In genomic region chr10:70166394-70166793, GRCh38 we compare ENCODE assay signal across 13 cellular contexts.
"Had no signal": no experiment of that assay in that cellular context is flagged by ENCODE, and none has a peak within 500 bp of the region (broad histone marks: within the 10 kb centered on the region; RNA-seq: fewer than 3 reads in every experiment).

No MANE protein-coding gene starts in this region.

- DNase-seq: activated CD4-positive, CD25-positive, alpha-beta regulatory T cell treated with anti-CD3 and anti-CD28 coated beads, Interleukin-2, amount 50 U/mL, for 72 hours; esophagus squamous epithelium; foreskin fibroblast; left colon; naive B cell; right cardiac atrium; substantia nigra; upper lobe of left lung had no signal

- ATAC-seq: left colon, right cardiac atrium had no signal

- H3K27me3 ChIP-seq: cardiac muscle cell, esophagus squamous epithelium, neutrophil, upper lobe of left lung had no signal

- H3K4me3 ChIP-seq: cardiac muscle cell, esophagus squamous epithelium, lung, smooth muscle cell, upper lobe of left lung had no signal

- H3K27me3 Mint-ChIP-seq: naive B cell had no signal

- H3K27ac Mint-ChIP-seq: T-helper 2 cell treated with Interferon-gamma antibody and Interleukin-4, amounts not matched to agents 5 μg/mL and 100 μg/mL, for 36 hours had no signal

- H3K36me3 Mint-ChIP-seq: naive B cell had no signal

- H3K27ac ChIP-seq: cardiac muscle cell, esophagus squamous epithelium, neutrophil, upper lobe of left lung had no signal

- H3K9me3 Mint-ChIP-seq: naive B cell had no signal

- H3K9me3 ChIP-seq: esophagus squamous epithelium, neutrophil, upper lobe of left lung had no signal
